Comparison of ENCODE assay signal across 8 cellular contexts in genomic region chr11:125451400-125452124, GRCh38.
A peak's percentile ranks its signal among the peaks of the same experiment; 100 is the strongest.
DNase-seq lines count a peak whose midpoint lies in the region; ATAC-seq, FAIRE-seq and TF ChIP-seq lines count a peak whose summit lies in the region.

No MANE protein-coding gene starts in this region.

- ATAC-seq in GM19023 (IDR thresholded peaks at IDR 0.05; ENCODE audit: unreplicated experiment), result peak; percentile 60

- no peaks in the 10 kb centered on the region for H3K36me3 ChIP-seq in ACC112 (ENCODE audit: insufficient read depth, low read length)

- H3K27ac ChIP-seq in ACC112 (ENCODE audit: low read depth, low read length), result no peak overlapping the region

- H3K4me3 ChIP-seq in ACC112 (ENCODE audit: low read depth, low read length) (0 out of 2 replicates have a peak overlapping the region, but pooled peaks have one; percentile 18), epithelial cell of esophagus (ENCODE audit: low read length) (no peak overlapping the region)

- H3K79me2 ChIP-seq in ACC112 (ENCODE audit: control insufficient read depth, insufficient read depth, low read length, unreplicated experiment), result no peaks in the 10 kb centered on the region

- no peaks in the 10 kb centered on the region for H3K27me3 Mint-ChIP-seq in nephron (ENCODE audit: low read depth)

- no peaks in the 10 kb centered on the region for H3K36me3 Mint-ChIP-seq in nephron (ENCODE audit: low read depth)

- no peaks in the 10 kb centered on the region for H3K27me3 ChIP-seq in ACC112 (ENCODE audit: insufficient read depth, low read length)

- TF ChIP-seq CTCF in epithelial cell of esophagus (IDR thresholded peaks at IDR 0.05; ENCODE audit: insufficient read depth, low read depth, low read length, missing control alignments) (no peak), nephron (IDR thresholded peaks at IDR 0.05; ENCODE audit: unreplicated experiment in 3 of 3) (no peak)

- no peaks in the 10 kb centered on the region for H3K9me3 Mint-ChIP-seq in nephron

- DNase-seq in NCI-H2227 (lab: John Stamatoyannopoulos, UW; ENCODE audit: unreplicated experiment) (peak; percentile 81), epithelial cell of esophagus (ENCODE audit: low read depth) (peak; percentile 15), GM19239 (ENCODE audit: insufficient read length, low spot score) (no peak), RPMI8226 (no peak), NCI-H510A (lab: John Stamatoyannopoulos, UW) (no peak)

- no peak for FAIRE-seq in GM19239 (lab: Jason Lieb, UNC)

- H2AFZ ChIP-seq in ACC112 (ENCODE audit: low read length, unreplicated experiment), result peak overlapping the region; percentile 55

- peaks cover 16% of the 10 kb centered on the region for H3K4me1 ChIP-seq in ACC112 (ENCODE audit: control insufficient read depth, insufficient read depth, low read length, unreplicated experiment)

- peak overlapping the region; percentile 79 to 82 (median 79) for H3K27ac Mint-ChIP-seq in nephron

- peaks cover 13% of the 10 kb centered on the region for H3K4me1 Mint-ChIP-seq in nephron

- peak overlapping the region in 1 of 3 experiments; percentile 5 for H3K4me3 Mint-ChIP-seq in nephron

Comparison
In these comparisons a context has a peak if more than half of its experiments do, and no peak if none do; other contexts are left out.
1. DNase-seq: peak in NCI-H2227 (single experiment) and epithelial cell of esophagus (single experiment); none in GM19239 (single experiment), RPMI8226 (single experiment) and NCI-H510A (single experiment).